ENCODE assay signal across 11 cellular contexts in the genomic region with DNA sequence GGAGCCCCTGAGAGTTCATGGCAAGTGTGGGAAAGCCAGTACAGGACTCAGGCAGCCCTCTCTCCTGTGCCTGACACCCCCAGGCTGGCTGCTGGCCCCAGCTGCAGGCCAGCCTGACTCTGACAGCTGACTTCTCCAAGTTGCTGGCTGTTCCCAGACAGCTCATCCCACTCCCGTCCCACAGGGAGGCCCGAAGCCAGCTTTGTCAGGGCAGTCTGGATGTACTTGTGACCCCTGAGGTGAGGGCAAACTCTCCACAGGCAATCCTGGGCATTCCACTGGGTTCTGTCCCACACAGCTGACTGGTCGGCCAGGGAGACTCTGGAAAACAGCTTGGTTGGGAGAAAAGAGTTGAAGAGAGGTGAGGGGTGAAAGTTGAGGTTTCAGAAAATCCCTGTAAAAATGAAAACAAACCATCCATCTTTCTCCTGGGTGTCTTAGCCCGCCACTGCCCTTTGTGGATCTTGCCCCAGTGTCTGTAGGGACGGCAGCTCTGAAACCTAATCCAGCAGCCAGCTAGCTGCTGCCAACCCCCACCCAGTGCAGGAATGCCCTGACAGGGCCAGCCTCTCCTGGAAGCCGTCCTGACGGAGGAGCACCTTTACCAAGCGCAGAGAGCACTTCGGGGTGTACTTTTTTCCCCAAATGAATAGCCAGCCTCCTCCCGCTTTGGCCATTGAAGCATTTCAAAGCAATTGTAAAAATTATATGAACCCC.
DNase-seq lines count a peak whose midpoint lies in the region; ATAC-seq and TF ChIP-seq lines count a peak whose summit lies in the region.
"Had no signal": no experiment of that assay in that cellular context is flagged by ENCODE, and none has a peak within 500 bp of the region (broad histone marks: within the 10 kb centered on the region; RNA-seq: fewer than 3 reads in every experiment).

No MANE protein-coding gene starts in this region.

- intact Hi-C loops in left cardiac atrium (cut with DNase I) (no loop called here), ovary (cut with DNase I) (no loop called here)

- no peak overlapping the region for H3K27ac Mint-ChIP-seq in T-helper 17 cell
- H3K27ac Mint-ChIP-seq: stimulated activated naive B cell treated with anti-CD40 and anti-IgM and Interleukin-4, amounts not matched to agents 10 μg/mL and 1 μg/mL and 100 μg/mL, for 72 hours had no signal

- no peak for TF ChIP-seq POLR2A in ovary (IDR thresholded peaks at IDR 0.05)

- no peaks in the 10 kb centered on the region for H3K36me3 Mint-ChIP-seq in T-helper 17 cell (ENCODE audit: low read depth)

- H3K4me3 ChIP-seq in AG10803 (ENCODE audit: low read length) (no peak overlapping the region), ovary (no peak overlapping the region)

- TF ChIP-seq EP300 in ovary (IDR thresholded peaks at IDR 0.05) = no peak

- H3K4me1 ChIP-seq in ovary (ENCODE audit: insufficient read depth) = peaks cover 11% of the 10 kb centered on the region

- H3K9me3 ChIP-seq in ovary (no peaks in the 10 kb centered on the region), T-helper 17 cell (ENCODE audit: control insufficient read depth, low read length, poor library complexity, severe bottlenecking) (no peaks in the 10 kb centered on the region)

- H3K36me3 ChIP-seq in ovary = no peaks in the 10 kb centered on the region
- H3K36me3 ChIP-seq: WERI-Rb-1 had no signal

- 33 to 38% (median 35%) methylated on average over 10 of the region's 10 CpGs for WGBS in ovary, 3 donors

- peak overlapping the region; percentile 11 to 13 for H3K27ac ChIP-seq in ovary
- H3K27ac ChIP-seq: WERI-Rb-1 had no signal

- peaks cover 9% of the 10 kb centered on the region for H3K4me1 Mint-ChIP-seq in T-helper 17 cell

- DNase-seq in AG10803 (ENCODE audit: low read depth) (peak; percentile 65), amniotic epithelial cell (ENCODE audit: low read depth) (peak; percentile 85), left cardiac atrium (peak; percentile 57), ovary (peak in 3 of 5 donors; percentile 43 to 65 (median 65)), NCI-H2196 (lab: John Stamatoyannopoulos, UW; ENCODE audit: unreplicated experiment) (no peak), T-helper 17 cell (no peak), NCI-H1436 (lab: John Stamatoyannopoulos, UW) (no peak)
- DNase-seq: glutamatergic neuron; stimulated activated naive B cell treated with anti-CD40 and anti-IgM and Interleukin-4, amounts not matched to agents 10 μg/mL and 1 μg/mL and 100 μg/mL, for 72 hours; WERI-Rb-1 had no signal

- TF ChIP-seq CTCF in AG10803 (conservative IDR thresholded peaks at IDR 0.05; ENCODE audit: low read length) = no peak
- no peak for TF ChIP-seq CTCF in ovary (IDR thresholded peaks at IDR 0.05)

- H3K27me3 Mint-ChIP-seq in T-helper 17 cell = no peaks in the 10 kb centered on the region
- H3K27me3 Mint-ChIP-seq: stimulated activated naive B cell treated with anti-CD40 and anti-IgM and Interleukin-4, amounts not matched to agents 10 μg/mL and 1 μg/mL and 100 μg/mL, for 72 hours had no signal

- H3K4me3 Mint-ChIP-seq in T-helper 17 cell = no peak overlapping the region
- H3K4me3 Mint-ChIP-seq: stimulated activated naive B cell treated with anti-CD40 and anti-IgM and Interleukin-4, amounts not matched to agents 10 μg/mL and 1 μg/mL and 100 μg/mL, for 72 hours had no signal

- no peaks in the 10 kb centered on the region for H3K27me3 ChIP-seq in ovary

- peak; percentile 62 to 69 for ATAC-seq in left cardiac atrium
- no peak for ATAC-seq in HG03045 (IDR thresholded peaks at IDR 0.05; ENCODE audit: unreplicated experiment)
- ATAC-seq in T-helper 17 cell = no peak
- ATAC-seq: stimulated activated naive B cell treated with anti-CD40 and anti-IgM and Interleukin-4, amounts not matched to agents 10 μg/mL and 1 μg/mL and 100 μg/mL, for 72 hours had no signal

Comparison
In these comparisons a context has a peak if more than half of its experiments do, and no peak if none do; other contexts are left out.
1. DNase-seq: peak in AG10803 (single experiment), amniotic epithelial cell (single experiment), left cardiac atrium (single experiment) and ovary (3 of 5); none in NCI-H2196 (single experiment), T-helper 17 cell (0 of 3) and NCI-H1436 (single experiment).
2. ATAC-seq: peak in left cardiac atrium (2 of 2); none in HG03045 (single experiment) and T-helper 17 cell (single experiment).